29 cellular contexts compared by ENCODE assay signal in the genomic region with DNA sequence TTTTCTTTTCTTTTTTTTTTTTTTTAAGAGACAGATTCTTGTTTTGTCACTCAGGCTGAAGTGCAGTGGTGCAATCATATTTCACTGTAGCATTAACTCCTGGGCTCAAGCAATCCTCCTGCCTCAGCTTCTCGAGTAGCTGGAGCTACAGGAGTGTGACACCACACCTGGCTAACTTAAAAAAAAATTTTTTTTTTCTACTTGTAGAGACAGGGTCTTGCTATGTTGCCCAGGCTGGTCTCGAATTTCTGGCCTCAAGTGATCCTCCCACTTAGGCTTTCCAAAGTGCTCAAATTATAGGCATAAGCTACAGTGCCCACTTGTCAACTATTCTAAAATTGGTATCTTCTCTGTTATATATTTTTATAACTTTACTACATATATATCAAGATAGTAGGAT. TPM values are rescaled to one million over a fixed set of nuclear protein-coding genes. Genes with fewer than 3 reads are reported as not detected.
DNase-seq lines count a peak whose midpoint lies in the region; ATAC-seq and TF ChIP-seq lines count a peak whose summit lies in the region.
"Had no signal": no experiment of that assay in that cellular context is flagged by ENCODE, and none has a peak within 500 bp of the region (broad histone marks: within the 10 kb centered on the region; RNA-seq: fewer than 3 reads in every experiment).

No MANE protein-coding gene starts in this region.

- no peak for TF ChIP-seq CTCF in activated CD8-positive, alpha-beta T cell treated with anti-CD3 and anti-CD28 coated beads for 36 hours (IDR thresholded peaks at IDR 0.05)
- TF ChIP-seq CTCF in CD14-positive monocyte (IDR thresholded peaks at IDR 0.05), result no peak

- H3K27me3 Mint-ChIP-seq in activated CD8-positive, alpha-beta T cell treated with anti-CD3 and anti-CD28 coated beads for 36 hours, result no peaks in the 10 kb centered on the region
- no peaks in the 10 kb centered on the region for H3K27me3 Mint-ChIP-seq in activated CD8-positive, alpha-beta T cell treated with anti-CD3 and anti-CD28 coated beads, Interleukin-2, amount 10 ng/mL, durations not matched to agents 7 days and 5 days (ENCODE audit: low read depth)
- H3K27me3 Mint-ChIP-seq in CD14-positive monocyte (ENCODE audit: low read depth in 3 of 3), result no peaks in the 10 kb centered on the region
- H3K27me3 Mint-ChIP-seq in activated naive CD8-positive, alpha-beta T cell treated with anti-CD3 and anti-CD28 coated beads, Interleukin-2, amount 50 U/mL, for 24 hours, result no peaks in the 10 kb centered on the region
- H3K27me3 Mint-ChIP-seq: IgD-negative memory B cell had no signal

- H3K36me3 Mint-ChIP-seq in activated CD8-positive, alpha-beta T cell treated with anti-CD3 and anti-CD28 coated beads for 36 hours (ENCODE audit: low read depth), result peaks cover 45% of the 10 kb centered on the region
- H3K36me3 Mint-ChIP-seq in activated CD8-positive, alpha-beta T cell treated with anti-CD3 and anti-CD28 coated beads, Interleukin-2, amount 10 ng/mL, durations not matched to agents 7 days and 5 days (ENCODE audit: low read depth), result peaks cover 52% of the 10 kb centered on the region
- H3K36me3 Mint-ChIP-seq in CD14-positive monocyte, result peaks cover 29 to 32% of the 10 kb centered on the region in 2 donors
- H3K36me3 Mint-ChIP-seq in activated naive CD8-positive, alpha-beta T cell treated with anti-CD3 and anti-CD28 coated beads, Interleukin-2, amount 50 U/mL, for 24 hours (ENCODE audit: low read depth), result peaks cover 38% of the 10 kb centered on the region

- CTCF ChIA-PET in activated CD8-positive, alpha-beta T cell treated with anti-CD3 and anti-CD28 coated beads for 36 hours (lab: Charles Lee), result interaction anchor here (1.9 to 2.7 kb wide), 2 partner anchors 38 to 42 kb away, joined by 9 read pairs; no protein-coding TSS in a partner anchor
- CTCF ChIA-PET in activated CD8-positive, alpha-beta T cell treated with anti-CD3 and anti-CD28 coated beads, Interleukin-2, amount 10 ng/mL, durations not matched to agents 7 days and 5 days (lab: Charles Lee), result interaction anchor here (1.0 to 3.0 kb wide), 4 partner anchors 9 to 45 kb away, joined by 3 to 31 read pairs (median 10); no protein-coding TSS in a partner anchor

- DNase-seq in activated CD8-positive, alpha-beta T cell treated with anti-CD3 and anti-CD28 coated beads for 36 hours, result no peak
- DNase-seq in activated CD8-positive, alpha-beta T cell treated with anti-CD3 and anti-CD28 coated beads, Interleukin-2, amount 10 ng/mL, durations not matched to agents 7 days and 5 days, result no peak
- DNase-seq in CD14-positive monocyte (ENCODE audit: low spot score), result no peak
- peak; percentile 36 for DNase-seq in NAMALWA (ENCODE audit: low spot score)
- no peak for DNase-seq in activated naive CD8-positive, alpha-beta T cell treated with anti-CD3 and anti-CD28 coated beads, Interleukin-2, amount 50 U/mL, for 24 hours
- DNase-seq in iPS-NIHi7 (ENCODE audit: extremely low spot score), result no peak
- DNase-seq in midbrain (lab: John Stamatoyannopoulos, UW), result no peak
- DNase-seq in substantia nigra (lab: John Stamatoyannopoulos, UW), result no peak
- DNase-seq: activated CD4-positive, alpha-beta T cell treated with anti-CD3 and anti-CD28 coated beads for 1 hour; activated gamma-delta T cell treated with Interleukin-2 at 50 U/mL for 16 hours; amygdala; brain microvascular endothelial cell; Caco-2; cerebellar nuclear complex; dermis blood vessel endothelial cell; DMS79; GDM1; head of caudate nucleus; left ventricle myocardium inferior; mesenchymal stem cell; NCI-H1105 treated with DMSO at 0.1 percent for 48 hours; NCI-H1930; NCI-H524; PC-3; right cardiac atrium; stimulated activated CD4-positive, alpha-beta T cell treated with anti-CD3 and anti-CD28 coated beads, Interleukin-1b, Interleukin-23, amount 100 ng/mL, for 48 hours; stomach had no signal

- intact Hi-C loops in activated CD8-positive, alpha-beta T cell treated with anti-CD3 and anti-CD28 coated beads for 36 hours (cut with micrococcal nuclease), result loop anchor here (10.0 kb wide), 1 partner anchor 48 kb away; no protein-coding TSS in a partner anchor
- intact Hi-C loops in CD14-positive monocyte (cut with micrococcal nuclease), result no loop called here

- peaks cover 58% of the 10 kb centered on the region for H3K4me1 Mint-ChIP-seq in activated CD8-positive, alpha-beta T cell treated with anti-CD3 and anti-CD28 coated beads for 36 hours (ENCODE audit: low read depth)
- peaks cover 66% of the 10 kb centered on the region for H3K4me1 Mint-ChIP-seq in activated CD8-positive, alpha-beta T cell treated with anti-CD3 and anti-CD28 coated beads, Interleukin-2, amount 10 ng/mL, durations not matched to agents 7 days and 5 days (ENCODE audit: low read depth)
- peaks cover 67% of the 10 kb centered on the region for H3K4me1 Mint-ChIP-seq in CD14-positive monocyte
- peaks cover 72% of the 10 kb centered on the region for H3K4me1 Mint-ChIP-seq in activated naive CD8-positive, alpha-beta T cell treated with anti-CD3 and anti-CD28 coated beads, Interleukin-2, amount 50 U/mL, for 24 hours

- ATAC-seq in activated CD8-positive, alpha-beta T cell treated with anti-CD3 and anti-CD28 coated beads for 36 hours, result no peak
- no peak for ATAC-seq in activated CD8-positive, alpha-beta T cell treated with anti-CD3 and anti-CD28 coated beads, Interleukin-2, amount 10 ng/mL, durations not matched to agents 7 days and 5 days
- no peak for ATAC-seq in activated naive CD8-positive, alpha-beta T cell treated with anti-CD3 and anti-CD28 coated beads, Interleukin-2, amount 50 U/mL, for 24 hours
- ATAC-seq: esophagus mucosa, PC-3, right cardiac atrium had no signal

- POLR2A ChIA-PET in activated CD8-positive, alpha-beta T cell treated with anti-CD3 and anti-CD28 coated beads for 36 hours (lab: Charles Lee), result interaction anchor here (0.7 to 1.0 kb wide), 2 partner anchors 14 to 38 kb away, joined by 3 to 4 read pairs; no protein-coding TSS in a partner anchor
- POLR2A ChIA-PET in activated CD8-positive, alpha-beta T cell treated with anti-CD3 and anti-CD28 coated beads, Interleukin-2, amount 10 ng/mL, durations not matched to agents 7 days and 5 days (lab: Charles Lee), result interaction anchor here (0.8 to 1.4 kb wide), 4 partner anchors 8 to 33 kb away, joined by 3 to 4 read pairs (median 3); no protein-coding TSS in a partner anchor

- peak overlapping the region; percentile 38 for H3K27ac Mint-ChIP-seq in activated CD8-positive, alpha-beta T cell treated with anti-CD3 and anti-CD28 coated beads for 36 hours
- H3K27ac Mint-ChIP-seq in activated CD8-positive, alpha-beta T cell treated with anti-CD3 and anti-CD28 coated beads, Interleukin-2, amount 10 ng/mL, durations not matched to agents 7 days and 5 days, result no peak overlapping the region
- H3K27ac Mint-ChIP-seq in CD14-positive monocyte, result peak overlapping the region in 5 of 7 donors; percentile 72 to 87 (median 75)
- peak overlapping the region; percentile 68 for H3K27ac Mint-ChIP-seq in activated naive CD8-positive, alpha-beta T cell treated with anti-CD3 and anti-CD28 coated beads, Interleukin-2, amount 50 U/mL, for 24 hours

- no peak overlapping the region for H3K27ac ChIP-seq in substantia nigra (ENCODE audit: low read depth, low read length, poor library complexity, severe bottlenecking)
- H3K27ac ChIP-seq: brain microvascular endothelial cell, left ventricle myocardium inferior had no signal

- no peak overlapping the region for H3K4me3 Mint-ChIP-seq in activated CD8-positive, alpha-beta T cell treated with anti-CD3 and anti-CD28 coated beads for 36 hours
- H3K4me3 Mint-ChIP-seq in activated CD8-positive, alpha-beta T cell treated with anti-CD3 and anti-CD28 coated beads, Interleukin-2, amount 10 ng/mL, durations not matched to agents 7 days and 5 days, result no peak overlapping the region
- H3K4me3 Mint-ChIP-seq in CD14-positive monocyte, result no peak overlapping the region
- no peak overlapping the region for H3K4me3 Mint-ChIP-seq in activated naive CD8-positive, alpha-beta T cell treated with anti-CD3 and anti-CD28 coated beads, Interleukin-2, amount 50 U/mL, for 24 hours

- no peaks in the 10 kb centered on the region for H3K9me3 Mint-ChIP-seq in activated CD8-positive, alpha-beta T cell treated with anti-CD3 and anti-CD28 coated beads for 36 hours
- H3K9me3 Mint-ChIP-seq in activated CD8-positive, alpha-beta T cell treated with anti-CD3 and anti-CD28 coated beads, Interleukin-2, amount 10 ng/mL, durations not matched to agents 7 days and 5 days (ENCODE audit: insufficient read depth), result no peaks in the 10 kb centered on the region
- no peaks in the 10 kb centered on the region for H3K9me3 Mint-ChIP-seq in CD14-positive monocyte
- H3K9me3 Mint-ChIP-seq in activated naive CD8-positive, alpha-beta T cell treated with anti-CD3 and anti-CD28 coated beads, Interleukin-2, amount 50 U/mL, for 24 hours, result no peaks in the 10 kb centered on the region

RNA-seq across cellular contexts. Expression of a gene that starts 6.6 kb away (rescaled TPM):
- 10 to 100 TPM; 85.2 to 88.2 TPM for total RNA-seq in activated CD8-positive, alpha-beta T cell treated with anti-CD3 and anti-CD28 coated beads for 36 hours
- 100 to 1,000 TPM; 106 to 107 TPM for total RNA-seq in activated CD8-positive, alpha-beta T cell treated with anti-CD3 and anti-CD28 coated beads, Interleukin-2, amount 10 ng/mL, durations not matched to agents 7 days and 5 days
- 10 to 100 TPM; 83.3 TPM for polyA plus RNA-seq in CD14-positive monocyte

RNA-seq across cellular contexts. Expression of a gene that starts 48.8 kb away (rescaled TPM):
- 10 to 100 TPM in 1 of 2 experiments, 1 to 10 TPM in 1; 9.6 to 11.8 TPM for total RNA-seq in activated CD8-positive, alpha-beta T cell treated with anti-CD3 and anti-CD28 coated beads for 36 hours
- 10 to 100 TPM in 1 of 2 experiments, 1 to 10 TPM in 1; 9.7 to 10.4 TPM for total RNA-seq in activated CD8-positive, alpha-beta T cell treated with anti-CD3 and anti-CD28 coated beads, Interleukin-2, amount 10 ng/mL, durations not matched to agents 7 days and 5 days
- 1 to 10 TPM; 2.8 to 3.8 TPM for polyA plus RNA-seq in CD14-positive monocyte
